In genomic region chr10:74738052-74738451, GRCh38 we compare ENCODE assay signal across 13 cellular contexts.
DNase-seq lines count a peak whose midpoint lies in the region; ATAC-seq and TF ChIP-seq lines count a peak whose summit lies in the region.
"Had no signal": no experiment of that assay in that cellular context is flagged by ENCODE, and none has a peak within 500 bp of the region (broad histone marks: within the 10 kb centered on the region; RNA-seq: fewer than 3 reads in every experiment).

No MANE protein-coding gene starts in this region.

- no peaks in the 10 kb centered on the region for H3K4me1 Mint-ChIP-seq in chondrocyte (ENCODE audit: low read depth)

- H3K4me3 Mint-ChIP-seq in chondrocyte (ENCODE audit: unreplicated experiment): no peak overlapping the region
- H3K4me3 Mint-ChIP-seq: activated B cell treated with CpG ODN at 0.5 μM for 24 hours had no signal

- no peaks in the 10 kb centered on the region for H3K9me3 Mint-ChIP-seq in chondrocyte (ENCODE audit: low read depth)
- H3K9me3 Mint-ChIP-seq: activated B cell treated with CpG ODN at 0.5 μM for 24 hours had no signal

- H3K36me3 Mint-ChIP-seq in chondrocyte (ENCODE audit: low read depth): peaks cover 2% of the 10 kb centered on the region
- H3K36me3 Mint-ChIP-seq: activated naive CD4-positive, alpha-beta T cell treated with anti-CD3 and anti-CD28 coated beads, Interleukin-2, amount 50 U/mL, for 72 hours had no signal

- no peak overlapping the region for H3K27ac Mint-ChIP-seq in chondrocyte (ENCODE audit: unreplicated experiment)
- H3K27ac Mint-ChIP-seq: activated B cell treated with CpG ODN at 0.5 μM for 24 hours had no signal

- peak; percentile 76 for DNase-seq in GF-D8 (lab: John Stamatoyannopoulos, UW)
- DNase-seq in RPMI8226: peak; percentile 15
- peak; percentile 6 for DNase-seq in germinal center (ENCODE audit: low spot score)
- DNase-seq in NCI-H2029 (lab: John Stamatoyannopoulos, UW): no peak
- no peak for DNase-seq in NCI-H2227 (lab: John Stamatoyannopoulos, UW; ENCODE audit: unreplicated experiment)
- no peak for DNase-seq in chondrocyte (ENCODE audit: low spot score)
- DNase-seq: activated B cell treated with CpG ODN at 0.5 μM for 24 hours; NK-92 treated with Interleukin-12 subunit alpha and Interleukin-12 subunit beta, amount 100 ng/mL, for 24 hours; stimulated activated CD4-positive, alpha-beta T cell treated with anti-CD3 and anti-CD28 coated beads, Interleukin-4, amount 100 ng/mL, for 4 hours; tibial artery had no signal

- ATAC-seq in HG02759 (IDR thresholded peaks at IDR 0.05; ENCODE audit: unreplicated experiment) (peak; percentile 48), HG03095 (IDR thresholded peaks at IDR 0.05; ENCODE audit: unreplicated experiment) (no peak)

- no peaks in the 10 kb centered on the region for H3K27me3 Mint-ChIP-seq in chondrocyte (ENCODE audit: low read depth)
- H3K27me3 Mint-ChIP-seq: activated B cell treated with CpG ODN at 0.5 μM for 24 hours had no signal

- no peak for TF ChIP-seq CTCF in chondrocyte (IDR thresholded peaks at IDR 0.05)

Comparison
In these comparisons a context has a peak if more than half of its experiments do, and no peak if none do; other contexts are left out.
1. DNase-seq: peak in GF-D8 (single experiment), RPMI8226 (single experiment) and germinal center (single experiment); none in NCI-H2029 (single experiment), NCI-H2227 (single experiment) and chondrocyte (single experiment).